In the genomic region with DNA sequence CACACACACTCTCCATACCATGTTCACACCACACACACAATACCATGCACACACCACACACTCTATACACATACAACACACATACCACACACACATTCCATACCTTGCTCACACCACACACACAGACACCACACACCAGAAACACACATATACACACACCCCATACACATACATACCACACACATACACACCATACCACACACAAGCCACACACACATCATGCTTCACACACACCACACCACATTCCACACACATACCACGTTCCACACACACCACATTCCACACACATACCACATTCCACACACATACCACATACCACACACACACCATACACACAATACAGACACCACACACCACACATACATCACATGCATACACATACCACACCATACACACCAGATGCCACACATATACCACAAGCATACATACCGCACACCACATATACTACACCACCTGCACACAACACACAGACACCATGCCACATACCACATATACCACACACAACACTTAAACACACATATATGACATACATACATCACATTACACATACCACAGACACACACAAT, we compare ENCODE assay signal across 33 cellular contexts.
"Had no signal": no experiment of that assay in that cellular context is flagged by ENCODE, and none has a peak within 500 bp of the region (broad histone marks: within the 10 kb centered on the region; RNA-seq: fewer than 3 reads in every experiment).

No MANE protein-coding gene starts in this region.

- H3K27ac Mint-ChIP-seq: activated naive CD4-positive, alpha-beta T cell treated with anti-CD3 and anti-CD28 coated beads for 36 hours; activated naive CD8-positive, alpha-beta T cell treated with anti-CD3 and anti-CD28 coated beads, Interleukin-2, amount 10 ng/mL, durations not matched to agents 7 days and 5 days; activated T-helper 1 cell treated with anti-CD3 and anti-CD28 coated beads, Interleukin-12 subunit alpha, Interleukin-12 subunit beta, Interleukin-2, Interleukin-4 antibody, amounts not matched to agents 30 ng/mL and 10 ng/mL and 1 ng/mL, durations not matched to agents 14 hours and 24 hours and 36 hours; endodermal cell; immature natural killer cell; naive thymus-derived CD4-positive, alpha-beta T cell; T-helper 1 cell treated with Interleukin-12 subunit alpha and Interleukin-12 subunit beta and Interleukin-4 antibody, amounts not matched to agents 30 μg/mL and 1 μg/mL, for 36 hours; type B pancreatic cell had no signal

- H3K9me3 ChIP-seq: esophagus muscularis mucosa, heart left ventricle, right atrium auricular region, spleen, thoracic aorta, vagina had no signal

- H3K27ac ChIP-seq: brain microvascular endothelial cell, esophagus muscularis mucosa, foreskin keratinocyte, heart left ventricle, right atrium auricular region, spleen, thoracic aorta, vagina, VCaP had no signal

- H3K27me3 Mint-ChIP-seq: activated naive CD8-positive, alpha-beta T cell treated with anti-CD3 and anti-CD28 coated beads, Interleukin-2, amount 10 ng/mL, durations not matched to agents 7 days and 5 days; naive thymus-derived CD4-positive, alpha-beta T cell had no signal

- H3K4me3 Mint-ChIP-seq: activated naive CD4-positive, alpha-beta T cell treated with anti-CD3 and anti-CD28 coated beads for 36 hours; activated naive CD8-positive, alpha-beta T cell treated with anti-CD3 and anti-CD28 coated beads, Interleukin-2, amount 10 ng/mL, durations not matched to agents 7 days and 5 days; activated T-helper 1 cell treated with anti-CD3 and anti-CD28 coated beads, Interleukin-12 subunit alpha, Interleukin-12 subunit beta, Interleukin-2, Interleukin-4 antibody, amounts not matched to agents 30 ng/mL and 10 ng/mL and 1 ng/mL, durations not matched to agents 14 hours and 24 hours and 36 hours; endodermal cell; immature natural killer cell; naive thymus-derived CD4-positive, alpha-beta T cell; neural crest cell; T-helper 1 cell treated with Interleukin-12 subunit alpha and Interleukin-12 subunit beta and Interleukin-4 antibody, amounts not matched to agents 30 μg/mL and 1 μg/mL, for 36 hours; type B pancreatic cell had no signal

- H3K27me3 ChIP-seq: brain microvascular endothelial cell, esophagus muscularis mucosa, foreskin keratinocyte, heart left ventricle, right atrium auricular region, spleen, vagina had no signal

- H3K4me1 Mint-ChIP-seq: activated naive CD8-positive, alpha-beta T cell treated with anti-CD3 and anti-CD28 coated beads, Interleukin-2, amount 10 ng/mL, durations not matched to agents 7 days and 5 days; immature natural killer cell; naive thymus-derived CD4-positive, alpha-beta T cell; neural crest cell had no signal

- H3K4me3 ChIP-seq: esophagus muscularis mucosa, heart left ventricle, right atrium auricular region, spleen, thoracic aorta, vagina had no signal

- H3K36me3 ChIP-seq: brain microvascular endothelial cell, esophagus muscularis mucosa, heart left ventricle, right atrium auricular region, spleen, thoracic aorta, vagina had no signal

- ATAC-seq: activated CD4-positive, CD25-positive, alpha-beta regulatory T cell treated with anti-CD3 and anti-CD28 coated beads, Interleukin-2, amount 50 U/mL, for 24 hours; foreskin keratinocyte; left colon had no signal

- H3K9me3 Mint-ChIP-seq: activated naive CD4-positive, alpha-beta T cell treated with anti-CD3 and anti-CD28 coated beads for 36 hours; activated naive CD8-positive, alpha-beta T cell treated with anti-CD3 and anti-CD28 coated beads, Interleukin-2, amount 10 ng/mL, durations not matched to agents 7 days and 5 days; activated T-helper 1 cell treated with anti-CD3 and anti-CD28 coated beads, Interleukin-12 subunit alpha, Interleukin-12 subunit beta, Interleukin-2, Interleukin-4 antibody, amounts not matched to agents 30 ng/mL and 10 ng/mL and 1 ng/mL, durations not matched to agents 14 hours and 24 hours and 36 hours; endodermal cell; immature natural killer cell; neural crest cell; T-helper 1 cell treated with Interleukin-12 subunit alpha and Interleukin-12 subunit beta and Interleukin-4 antibody, amounts not matched to agents 30 μg/mL and 1 μg/mL, for 36 hours; type B pancreatic cell had no signal

- DNase-seq: activated CD4-positive, alpha-beta T cell treated with anti-CD3 and anti-CD28 coated beads for 48 hours; activated CD4-positive, alpha-beta T cell treated with anti-CD3 and anti-CD28 coated beads, Interleukin-2, amount 50 U/mL, for 48 hours; activated CD8-positive, alpha-beta memory T cell treated with anti-CD3 and anti-CD28 coated beads for 24 hours; activated effector memory CD4-positive, alpha-beta T cell treated with anti-CD3 and anti-CD28 coated beads, Interleukin-2, amount 50 U/mL, for 16 hours; activated naive CD4-positive, alpha-beta T cell treated with anti-CD3 and anti-CD28 coated beads for 36 hours; activated naive CD8-positive, alpha-beta T cell treated with anti-CD3 and anti-CD28 coated beads, Interleukin-2, amount 10 ng/mL, durations not matched to agents 7 days and 5 days; brain microvascular endothelial cell; caudate nucleus; endodermal cell; foreskin keratinocyte; heart left ventricle; hypothalamus; immature natural killer cell; kidney; left colon; mammary epithelial cell; midbrain; naive thymus-derived CD4-positive, alpha-beta T cell; spleen; stimulated activated naive CD4-positive, alpha-beta T cell treated with Interleukin-2 at 50 U/mL for 16 hours; T-helper 9 cell had no signal

- H3K4me1 ChIP-seq: esophagus muscularis mucosa, foreskin keratinocyte, heart left ventricle, right atrium auricular region, spleen, vagina had no signal

- H3K36me3 Mint-ChIP-seq: activated naive CD8-positive, alpha-beta T cell treated with anti-CD3 and anti-CD28 coated beads, Interleukin-2, amount 10 ng/mL, durations not matched to agents 7 days and 5 days; immature natural killer cell; naive thymus-derived CD4-positive, alpha-beta T cell; type B pancreatic cell had no signal

- FAIRE-seq: astrocyte, kidney, TTC549 had no signal
